In the genomic region with DNA sequence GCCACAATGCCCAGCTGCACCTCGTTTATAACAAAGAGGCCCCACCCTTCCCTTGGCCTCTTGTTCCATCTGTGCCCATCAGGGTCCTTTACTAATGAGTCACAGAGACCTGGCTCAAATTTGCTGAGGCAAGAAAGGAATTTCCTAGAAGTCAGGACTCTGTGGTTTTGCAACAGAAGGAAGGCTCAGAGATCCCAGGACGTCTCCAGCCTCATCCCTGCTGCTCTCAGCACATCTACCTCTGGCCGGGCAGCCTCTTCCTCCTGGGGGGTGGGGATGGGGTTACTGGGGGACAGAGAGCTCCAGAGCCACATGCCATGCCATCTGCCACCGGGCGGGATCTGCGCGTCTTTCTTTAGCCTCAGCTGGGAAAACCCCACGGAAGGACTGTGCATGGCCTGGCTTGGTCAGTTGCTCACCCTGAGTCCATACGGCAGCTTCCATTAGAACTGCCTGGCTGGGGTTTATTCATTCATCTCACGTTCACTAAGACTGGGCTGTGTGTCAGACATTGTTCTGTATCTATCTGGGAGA, we compare ENCODE assay signal across 2 cellular contexts.
TF ChIP-seq lines count a peak whose summit lies in the region.

No MANE protein-coding gene starts in this region.

TF ChIP-seq in HCT116, 20 proteins besides CTCF, POLR2A, EP300 and RAD21 (continued from another document):
- TF ChIP-seq REST (IDR thresholded peaks at IDR 0.05; ENCODE audit: low read depth) = no peak
- no peak for TF ChIP-seq FOSL1 (IDR thresholded peaks at IDR 0.05; ENCODE audit: low read depth)
- no peak for TF ChIP-seq ATF3 (IDR thresholded peaks at IDR 0.05)
- TF ChIP-seq ELF1 (IDR thresholded peaks at IDR 0.05; ENCODE audit: borderline replicate concordance, low read depth) = no peak
- no peak for TF ChIP-seq ZBTB33 (IDR thresholded peaks at IDR 0.05; ENCODE audit: extremely low read depth, insufficient replicate concordance, low read length)
- no peak for TF ChIP-seq CEBPB (IDR thresholded peaks at IDR 0.05; ENCODE audit: low read depth)
- no peak for TF ChIP-seq CBX3 (IDR thresholded peaks at IDR 0.05; ENCODE audit: low read depth)
- no peak for TF ChIP-seq YY1 (IDR thresholded peaks at IDR 0.05; ENCODE audit: extremely low read depth, insufficient replicate concordance, low read depth, low read length)
- TF ChIP-seq EZH2 (IDR thresholded peaks at IDR 0.05) = no peak
- no peak for TF ChIP-seq JUND (IDR thresholded peaks at IDR 0.05)
TF ChIP-seq in HCT116: peak in this region for 0.

TF ChIP-seq in WTC11, 78 proteins besides CTCF, POLR2A, EP300 and RAD21 (continued from another document):
- TF ChIP-seq AFF4 (CRISPR knock-in tag; IDR thresholded peaks at IDR 0.05; ENCODE audit: borderline replicate concordance) = no peak
- TF ChIP-seq, protein P1, sequence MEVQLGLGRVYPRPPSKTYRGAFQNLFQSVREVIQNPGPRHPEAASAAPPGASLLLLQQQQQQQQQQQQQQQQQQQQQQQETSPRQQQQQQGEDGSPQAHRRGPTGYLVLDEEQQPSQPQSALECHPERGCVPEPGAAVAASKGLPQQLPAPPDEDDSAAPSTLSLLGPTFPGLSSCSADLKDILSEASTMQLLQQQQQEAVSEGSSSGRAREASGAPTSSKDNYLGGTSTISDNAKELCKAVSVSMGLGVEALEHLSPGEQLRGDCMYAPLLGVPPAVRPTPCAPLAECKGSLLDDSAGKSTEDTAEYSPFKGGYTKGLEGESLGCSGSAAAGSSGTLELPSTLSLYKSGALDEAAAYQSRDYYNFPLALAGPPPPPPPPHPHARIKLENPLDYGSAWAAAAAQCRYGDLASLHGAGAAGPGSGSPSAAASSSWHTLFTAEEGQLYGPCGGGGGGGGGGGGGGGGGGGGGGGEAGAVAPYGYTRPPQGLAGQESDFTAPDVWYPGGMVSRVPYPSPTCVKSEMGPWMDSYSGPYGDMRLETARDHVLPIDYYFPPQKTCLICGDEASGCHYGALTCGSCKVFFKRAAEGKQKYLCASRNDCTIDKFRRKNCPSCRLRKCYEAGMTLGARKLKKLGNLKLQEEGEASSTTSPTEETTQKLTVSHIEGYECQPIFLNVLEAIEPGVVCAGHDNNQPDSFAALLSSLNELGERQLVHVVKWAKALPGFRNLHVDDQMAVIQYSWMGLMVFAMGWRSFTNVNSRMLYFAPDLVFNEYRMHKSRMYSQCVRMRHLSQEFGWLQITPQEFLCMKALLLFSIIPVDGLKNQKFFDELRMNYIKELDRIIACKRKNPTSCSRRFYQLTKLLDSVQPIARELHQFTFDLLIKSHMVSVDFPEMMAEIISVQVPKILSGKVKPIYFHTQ (CRISPR knock-in tag; IDR thresholded peaks at IDR 0.05) = no peak
